2 cellular contexts compared by ENCODE assay signal in the genomic region with DNA sequence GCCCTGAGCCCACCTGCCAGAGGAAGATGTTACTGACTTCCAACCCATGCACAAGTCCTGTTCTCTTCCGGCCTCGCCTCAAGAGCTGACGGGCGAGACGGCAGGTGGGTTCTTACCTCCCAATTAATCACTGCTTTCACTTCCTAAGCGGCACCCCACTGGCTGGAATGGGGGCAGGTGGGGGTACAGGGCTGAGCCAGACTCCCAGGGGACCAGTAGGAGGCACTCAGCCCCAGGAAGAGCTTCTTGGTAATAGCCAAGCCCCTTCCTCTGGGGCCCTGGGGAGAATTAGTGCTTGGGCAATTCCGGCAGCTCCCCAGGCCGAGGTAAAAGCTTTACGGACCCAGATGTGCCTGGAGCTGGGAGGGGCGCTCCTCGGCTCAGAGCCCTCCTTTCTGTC.
A peak's percentile ranks its signal among the peaks of the same experiment; 100 is the strongest.
TF ChIP-seq lines count a peak whose summit lies in the region.

No MANE protein-coding gene starts in this region.

TF ChIP-seq in GM23338, 12 proteins besides CTCF, POLR2A, EP300 and RAD21:
- no peak for TF ChIP-seq EZH2phosphoT487 (IDR thresholded peaks at IDR 0.05; ENCODE audit: unreplicated experiment)

TF ChIP-seq in H1, 55 proteins besides CTCF, POLR2A, EP300 and RAD21:
- no peak for TF ChIP-seq POLR2AphosphoS5 (IDR thresholded peaks at IDR 0.05; ENCODE audit: low read depth, low read length)
- 0 out of 2 replicates have a peak, but pooled peaks have one; percentile 23 for TF ChIP-seq E2F6 (IDR thresholded peaks at IDR 0.05)
TF ChIP-seq in H1: peak in this region for 1.
